Comparison of ENCODE assay signal across 14 cellular contexts in genomic region chr3:50302095-50303037, GRCh38. TPM values are rescaled to one million over a fixed set of nuclear protein-coding genes. Genes with fewer than 3 reads are reported as not detected.
DNase-seq lines count a peak whose midpoint lies in the region; ATAC-seq and TF ChIP-seq lines count a peak whose summit lies in the region.
"Had no signal": no experiment of that assay in that cellular context is flagged by ENCODE, and none has a peak within 500 bp of the region (broad histone marks: within the 10 kb centered on the region; RNA-seq: fewer than 3 reads in every experiment).

No MANE protein-coding gene starts in this region.

- no peak for TF ChIP-seq EP300 in tibial nerve (IDR thresholded peaks at IDR 0.05)

- no peaks in the 10 kb centered on the region for H3K27me3 Mint-ChIP-seq in activated CD4-positive, alpha-beta T cell treated with anti-CD3 and anti-CD28 coated beads, Interleukin-2, amount 10 ng/mL, durations not matched to agents 7 days and 5 days
- H3K27me3 Mint-ChIP-seq: central memory CD8-positive, alpha-beta T cell had no signal

- H3K4me1 ChIP-seq in esophagus (ENCODE audit: control insufficient read depth in 2 of 2, insufficient read depth in 2 of 2, low read length in 1 of 2) (peaks cover 9 to 29% of the 10 kb centered on the region in 2 donors), mucosa of stomach (ENCODE audit: control insufficient read depth, insufficient read depth, low read length) (peaks cover 55% of the 10 kb centered on the region), tibial nerve (peaks cover 0 to 59% (median 40%) of the 10 kb centered on the region in 4 donors)

- POLR2A ChIA-PET in activated CD4-positive, alpha-beta T cell treated with anti-CD3 and anti-CD28 coated beads, Interleukin-2, amount 10 ng/mL, durations not matched to agents 7 days and 5 days (lab: Charles Lee), result interaction anchor here (0.6 to 0.7 kb wide), 2 partner anchors 67 to 1653 kb away, joined by 3 read pairs; no protein-coding TSS in a partner anchor

- ATAC-seq in GM21825 (IDR thresholded peaks at IDR 0.05; ENCODE audit: unreplicated experiment) (no peak), HG03469 (IDR thresholded peaks at IDR 0.05; ENCODE audit: unreplicated experiment) (no peak)

- H3K4me3 ChIP-seq in esophagus (ENCODE audit: low read depth in 1 of 2, low read length in 2 of 2) (no peak overlapping the region), mucosa of stomach (ENCODE audit: low read length) (peak overlapping the region; percentile 62), tibial nerve (peak overlapping the region in 2 of 4 donors; percentile 20 to 44)
- H3K4me3 ChIP-seq: MG63 had no signal

- H3K4me1 Mint-ChIP-seq in activated CD4-positive, alpha-beta T cell treated with anti-CD3 and anti-CD28 coated beads, Interleukin-2, amount 10 ng/mL, durations not matched to agents 7 days and 5 days, result peaks cover 26% of the 10 kb centered on the region

- no peak overlapping the region for H3K27ac Mint-ChIP-seq in activated CD4-positive, alpha-beta T cell treated with anti-CD3 and anti-CD28 coated beads, Interleukin-2, amount 10 ng/mL, durations not matched to agents 7 days and 5 days

- no peak for TF ChIP-seq CTCF in tibial nerve (IDR thresholded peaks at IDR 0.05)

- 86 to 89% methylated on average over 33 of the region's 33 CpGs for WGBS in esophagus, 2 donors
- WGBS in tibial nerve, 2 donors, result 82 to 84% methylated on average over 22 to 25 of the region's 33 CpGs

- H3K36me3 ChIP-seq in esophagus (ENCODE audit: control insufficient read depth in 2 of 2, insufficient read depth in 2 of 2, low read length in 1 of 2) (peaks cover 0 to 1% of the 10 kb centered on the region in 2 donors), mucosa of stomach (ENCODE audit: control insufficient read depth, insufficient read depth, low read length) (no peaks in the 10 kb centered on the region), tibial nerve (peaks cover 0 to 4% (median 0%) of the 10 kb centered on the region in 3 donors)
- H3K36me3 ChIP-seq: MG63 had no signal

- H3K27ac ChIP-seq in esophagus (ENCODE audit: low read depth in 2 of 2, low read length in 1 of 2) (peak overlapping the region; percentile 34 to 53), tibial nerve (peak overlapping the region; percentile 45 to 89 (median 75))

- H3K9me3 Mint-ChIP-seq in activated CD4-positive, alpha-beta T cell treated with anti-CD3 and anti-CD28 coated beads, Interleukin-2, amount 10 ng/mL, durations not matched to agents 7 days and 5 days, result no peaks in the 10 kb centered on the region
- H3K9me3 Mint-ChIP-seq: central memory CD8-positive, alpha-beta T cell had no signal

- H3K36me3 Mint-ChIP-seq in activated CD4-positive, alpha-beta T cell treated with anti-CD3 and anti-CD28 coated beads, Interleukin-2, amount 10 ng/mL, durations not matched to agents 7 days and 5 days (ENCODE audit: low read depth), result no peaks in the 10 kb centered on the region

- CTCF ChIA-PET in activated CD4-positive, alpha-beta T cell treated with anti-CD3 and anti-CD28 coated beads, Interleukin-2, amount 10 ng/mL, durations not matched to agents 7 days and 5 days (lab: Charles Lee), result interaction anchor here (0.6 to 1.1 kb wide), 3 partner anchors 15 to 484 kb away, joined by 3 to 4 read pairs (median 4); no protein-coding TSS in a partner anchor

- H3K9me3 ChIP-seq in esophagus (ENCODE audit: control insufficient read depth in 2 of 2, insufficient read depth in 1 of 2, low read depth in 1 of 2, low read length in 1 of 2) (no peaks in the 10 kb centered on the region), mucosa of stomach (ENCODE audit: control insufficient read depth, low read length) (no peaks in the 10 kb centered on the region), tibial nerve (no peaks in the 10 kb centered on the region)
- H3K9me3 ChIP-seq: MG63 had no signal

- H3K4me3 Mint-ChIP-seq in activated CD4-positive, alpha-beta T cell treated with anti-CD3 and anti-CD28 coated beads, Interleukin-2, amount 10 ng/mL, durations not matched to agents 7 days and 5 days, result no peak overlapping the region
- H3K4me3 Mint-ChIP-seq: central memory CD8-positive, alpha-beta T cell had no signal

- DNase-seq in activated CD4-positive, alpha-beta T cell treated with anti-CD3 and anti-CD28 coated beads, Interleukin-2, amount 10 ng/mL, durations not matched to agents 7 days and 5 days, result peak; percentile 5
- DNase-seq in activated CD4-positive, alpha-beta T cell treated with anti-CD3 and anti-CD28 coated beads for 1 hour, result no peak
- DNase-seq in tibial nerve (ENCODE audit: low spot score in 2 of 2), result no peak
- DNase-seq in iPS-NIHi7 (ENCODE audit: extremely low spot score), result no peak
- DNase-seq: activated gamma-delta T cell; MG63; NCI-H2171 treated with DMSO at 0.1 percent for 48 hours; posterior cingulate gyrus; stimulated activated CD4-positive, alpha-beta T cell treated with anti-CD3 and anti-CD28 coated beads, Interleukin-4, amount 100 ng/mL, for 24 hours had no signal

- H3K27me3 ChIP-seq in esophagus (ENCODE audit: control insufficient read depth in 1 of 2, insufficient read depth in 2 of 2, low read length in 2 of 2) (no peaks in the 10 kb centered on the region), mucosa of stomach (ENCODE audit: control insufficient read depth, insufficient read depth, low read length) (no peaks in the 10 kb centered on the region), tibial nerve (no peaks in the 10 kb centered on the region)
- H3K27me3 ChIP-seq: MG63 had no signal

- H3K9ac ChIP-seq in mucosa of stomach (ENCODE audit: low read length), result peak overlapping the region; percentile 85

- no peak for TF ChIP-seq POLR2A in tibial nerve (IDR thresholded peaks at IDR 0.05)

RNA-seq across cellular contexts. Expression of gene HYAL1, which starts 1.0 kb away (rescaled TPM):
- total RNA-seq in activated CD4-positive, alpha-beta T cell treated with anti-CD3 and anti-CD28 coated beads, Interleukin-2, amount 10 ng/mL, durations not matched to agents 7 days and 5 days, result under 1 TPM in 1 of 2 experiments, not detected in 1; 0.07 TPM
- 1 to 10 TPM; 3.2 to 4.2 TPM for polyA plus RNA-seq in esophagus
- 10 to 100 TPM; 16.5 to 26.5 (median 20.8) TPM for total RNA-seq in tibial nerve

RNA-seq across cellular contexts. Expression of gene HYAL3, which starts 3.2 kb away (rescaled TPM):
- total RNA-seq in activated CD4-positive, alpha-beta T cell treated with anti-CD3 and anti-CD28 coated beads, Interleukin-2, amount 10 ng/mL, durations not matched to agents 7 days and 5 days, result 10 to 100 TPM in 1 of 2 experiments, 1 to 10 TPM in 1; 9.2 to 10.9 TPM
- polyA plus RNA-seq in esophagus, result 1 to 10 TPM; 3.4 to 5.1 TPM
- total RNA-seq in tibial nerve, result 10 to 100 TPM in 1 of 4 donors, 1 to 10 TPM in 3; 1.2 to 17.9 (median 1.8) TPM

RNA-seq across cellular contexts. Expression of gene NAA80, which starts 3.2 kb away (rescaled TPM):
- 10 to 100 TPM; 28.9 to 31.7 TPM for total RNA-seq in activated CD4-positive, alpha-beta T cell treated with anti-CD3 and anti-CD28 coated beads, Interleukin-2, amount 10 ng/mL, durations not matched to agents 7 days and 5 days
- polyA plus RNA-seq in esophagus, result 10 to 100 TPM in 1 of 2 donors, 1 to 10 TPM in 1; 6.9 to 11.2 TPM
- 10 to 100 TPM; 12.6 to 24.3 (median 15.9) TPM for total RNA-seq in tibial nerve

RNA-seq across cellular contexts. Expression of gene IFRD2, which starts 10.1 kb away (rescaled TPM):
- total RNA-seq in activated CD4-positive, alpha-beta T cell treated with anti-CD3 and anti-CD28 coated beads, Interleukin-2, amount 10 ng/mL, durations not matched to agents 7 days and 5 days, result 10 to 100 TPM; 59.4 to 66.0 TPM
- 10 to 100 TPM; 65.6 to 69.5 TPM for polyA plus RNA-seq in esophagus
- total RNA-seq in tibial nerve, result 100 to 1,000 TPM in 1 of 4 donors, 10 to 100 TPM in 3; 42.0 to 129 (median 56.2) TPM

RNA-seq across cellular contexts. Expression of gene HYAL2, which starts 20.2 kb away (rescaled TPM):
- total RNA-seq in activated CD4-positive, alpha-beta T cell treated with anti-CD3 and anti-CD28 coated beads, Interleukin-2, amount 10 ng/mL, durations not matched to agents 7 days and 5 days, result 1 to 10 TPM; 4.3 to 5.7 TPM
- polyA plus RNA-seq in esophagus, result 10 to 100 TPM; 25.6 to 43.1 TPM
- total RNA-seq in tibial nerve, result 100 to 1,000 TPM in 2 of 4 donors, 10 to 100 TPM in 2; 86.9 to 169 (median 129) TPM

Comparison
In these comparisons a context has a peak if more than half of its experiments do, and no peak if none do; other contexts are left out.
1. RNA of gene HYAL1, which starts 1.0 kb away (total RNA-seq): 16.5 to 26.5 TPM in tibial nerve; 0.07 TPM in activated CD4-positive, alpha-beta T cell treated with anti-CD3 and anti-CD28 coated beads, Interleukin-2, amount 10 ng/mL, durations not matched to agents 7 days and 5 days; every median in the first group is over 10 times any median in the second.